In genomic region chr9:91075279-91075678, GRCh38 we compare ENCODE assay signal across 20 cellular contexts.
A peak's percentile ranks its signal among the peaks of the same experiment; 100 is the strongest.
DNase-seq lines count a peak whose midpoint lies in the region; ATAC-seq and TF ChIP-seq lines count a peak whose summit lies in the region.
"Had no signal": no experiment of that assay in that cellular context is flagged by ENCODE, and none has a peak within 500 bp of the region (broad histone marks: within the 10 kb centered on the region; RNA-seq: fewer than 3 reads in every experiment).

No MANE protein-coding gene starts in this region.

- H3K4me3 Mint-ChIP-seq in activated CD4-positive, alpha-beta T cell treated with anti-CD3 and anti-CD28 coated beads, Interleukin-2, amount 10 ng/mL, durations not matched to agents 7 days and 5 days: no peak overlapping the region
- no peak overlapping the region for H3K4me3 Mint-ChIP-seq in stimulated activated naive B cell treated with anti-CD40 and anti-IgM and Interleukin-4, amounts not matched to agents 10 μg/mL and 1 μg/mL and 100 μg/mL, for 72 hours
- H3K4me3 Mint-ChIP-seq: CD4-positive, alpha-beta memory T cell had no signal

- H3K36me3 ChIP-seq in mesendoderm (ENCODE audit: control insufficient read depth, insufficient read depth, low read length): no peaks in the 10 kb centered on the region
- H3K36me3 ChIP-seq: SJCRH30 had no signal

- H3K4me3 ChIP-seq in astrocyte of the spinal cord (ENCODE audit: low read depth, low read length) (no peak overlapping the region), mesendoderm (ENCODE audit: low read length) (no peak overlapping the region)
- H3K4me3 ChIP-seq: GM12878, PC-9, SJCRH30 had no signal

- H3K79me2 ChIP-seq in mesendoderm (ENCODE audit: control insufficient read depth, insufficient read depth, low read length): no peaks in the 10 kb centered on the region

- no peak overlapping the region for H2AK5ac ChIP-seq in mesendoderm (ENCODE audit: low read length)

- peaks cover 18% of the 10 kb centered on the region for H3K4me1 Mint-ChIP-seq in activated CD4-positive, alpha-beta T cell treated with anti-CD3 and anti-CD28 coated beads, Interleukin-2, amount 10 ng/mL, durations not matched to agents 7 days and 5 days
- H3K4me1 Mint-ChIP-seq in stimulated activated naive B cell treated with anti-CD40 and anti-IgM and Interleukin-4, amounts not matched to agents 10 μg/mL and 1 μg/mL and 100 μg/mL, for 72 hours: peaks cover 7 to 21% of the 10 kb centered on the region in 2 donors

- H3K18ac ChIP-seq in mesendoderm (ENCODE audit: low read length): no peak overlapping the region

- no peak overlapping the region for H3K4ac ChIP-seq in mesendoderm (ENCODE audit: low read depth, low read length)

- WGBS in mesendoderm (ENCODE audit: extremely low coverage, insufficient coverage, low lambda C conversion rate): no CpG with 5 or more reads among the region's 8 CpGs

- no peak overlapping the region for H3K56ac ChIP-seq in mesendoderm (ENCODE audit: low read length)

- H3K4me2 ChIP-seq in mesendoderm (ENCODE audit: low read length): no peak overlapping the region
- H3K4me2 ChIP-seq: PC-9 had no signal

- peaks cover 9% of the 10 kb centered on the region for H3K36me3 Mint-ChIP-seq in activated CD4-positive, alpha-beta T cell treated with anti-CD3 and anti-CD28 coated beads, Interleukin-2, amount 10 ng/mL, durations not matched to agents 7 days and 5 days (ENCODE audit: low read depth)
- H3K36me3 Mint-ChIP-seq in stimulated activated naive B cell treated with anti-CD40 and anti-IgM and Interleukin-4, amounts not matched to agents 10 μg/mL and 1 μg/mL and 100 μg/mL, for 72 hours: no peaks in the 10 kb centered on the region
- H3K36me3 Mint-ChIP-seq: CD4-positive, alpha-beta memory T cell had no signal

- no peaks in the 10 kb centered on the region for H3K27me3 Mint-ChIP-seq in activated CD4-positive, alpha-beta T cell treated with anti-CD3 and anti-CD28 coated beads, Interleukin-2, amount 10 ng/mL, durations not matched to agents 7 days and 5 days
- no peaks in the 10 kb centered on the region for H3K27me3 Mint-ChIP-seq in stimulated activated naive B cell treated with anti-CD40 and anti-IgM and Interleukin-4, amounts not matched to agents 10 μg/mL and 1 μg/mL and 100 μg/mL, for 72 hours
- H3K27me3 Mint-ChIP-seq: CD4-positive, alpha-beta memory T cell had no signal

- no peak overlapping the region for H4K5ac ChIP-seq in mesendoderm (ENCODE audit: low read length)

- H3K9me3 Mint-ChIP-seq in activated CD4-positive, alpha-beta T cell treated with anti-CD3 and anti-CD28 coated beads, Interleukin-2, amount 10 ng/mL, durations not matched to agents 7 days and 5 days: peaks cover 2% of the 10 kb centered on the region
- H3K9me3 Mint-ChIP-seq in stimulated activated naive B cell treated with anti-CD40 and anti-IgM and Interleukin-4, amounts not matched to agents 10 μg/mL and 1 μg/mL and 100 μg/mL, for 72 hours: no peaks in the 10 kb centered on the region
- H3K9me3 Mint-ChIP-seq: CD4-positive, alpha-beta memory T cell had no signal

- POLR2A ChIA-PET in activated CD4-positive, alpha-beta T cell treated with anti-CD3 and anti-CD28 coated beads, Interleukin-2, amount 10 ng/mL, durations not matched to agents 7 days and 5 days (lab: Charles Lee): no interaction called here

- H3K27me3 ChIP-seq in mesendoderm (ENCODE audit: insufficient read depth, low read length, poor library complexity): no peaks in the 10 kb centered on the region

- H3K27ac ChIP-seq in mesendoderm (ENCODE audit: low read depth, low read length): no peak overlapping the region
- H3K27ac ChIP-seq: HL-60, PC-9, SJCRH30 had no signal

- TF ChIP-seq CTCF in astrocyte of the spinal cord (IDR thresholded peaks at IDR 0.05; ENCODE audit: low read depth, low read length): no peak

- no peak overlapping the region for H3K23ac ChIP-seq in mesendoderm (ENCODE audit: low read length)

- H3K4me1 ChIP-seq in mesendoderm (ENCODE audit: control insufficient read depth, low read depth, low read length): peaks cover 4% of the 10 kb centered on the region
- H3K4me1 ChIP-seq: SJCRH30 had no signal

- no peaks in the 10 kb centered on the region for H3K79me1 ChIP-seq in mesendoderm (ENCODE audit: low read length)

- no peak overlapping the region for H2BK5ac ChIP-seq in mesendoderm (ENCODE audit: low read length)

- in situ Hi-C loops in astrocyte of the spinal cord (cut with HindIII; ENCODE audit: low sequenced_read_pairs): no loop called here

- CTCF ChIA-PET in activated CD4-positive, alpha-beta T cell treated with anti-CD3 and anti-CD28 coated beads, Interleukin-2, amount 10 ng/mL, durations not matched to agents 7 days and 5 days (lab: Charles Lee): interaction anchor here (1.5 kb wide), 1 partner anchor 121 kb away, joined by 3 read pairs; no protein-coding TSS in a partner anchor

- no peak for DNase-seq in activated CD4-positive, alpha-beta T cell treated with anti-CD3 and anti-CD28 coated beads, Interleukin-2, amount 10 ng/mL, durations not matched to agents 7 days and 5 days
- DNase-seq in activated CD4-positive, alpha-beta T cell treated with anti-CD3 and anti-CD28 coated beads, Interleukin-2, amount 50 U/mL, for 48 hours: no peak
- DNase-seq in astrocyte of the spinal cord (ENCODE audit: low read depth, low spot score) (peak; percentile 24), mesendoderm (peak; percentile 57), DMS53 (lab: John Stamatoyannopoulos, UW) (no peak), midbrain (lab: John Stamatoyannopoulos, UW) (no peak)
- no peak for DNase-seq in stimulated activated naive B cell treated with anti-CD40 and anti-IgM and Interleukin-4, amounts not matched to agents 10 μg/mL and 1 μg/mL and 100 μg/mL, for 72 hours
- DNase-seq: 8988T; Calu3; CD4-positive, alpha-beta memory T cell; NCI-H1417 treated with DMSO at 0.1 percent for 48 hours; NCI-H1930; NCI-H2171; NCI-H446 treated with DMSO at 0.1 percent for 48 hours; NK-92 treated with Interleukin-12 subunit alpha and Interleukin-12 subunit beta, amount 100 ng/mL, for 24 hours; PC-9; SJCRH30 had no signal

- H3K27ac Mint-ChIP-seq in activated CD4-positive, alpha-beta T cell treated with anti-CD3 and anti-CD28 coated beads, Interleukin-2, amount 10 ng/mL, durations not matched to agents 7 days and 5 days: peak overlapping the region; percentile 42
- peak overlapping the region; percentile 48 for H3K27ac Mint-ChIP-seq in stimulated activated naive B cell treated with anti-CD40 and anti-IgM and Interleukin-4, amounts not matched to agents 10 μg/mL and 1 μg/mL and 100 μg/mL, for 72 hours

- H4K8ac ChIP-seq in mesendoderm (ENCODE audit: low read depth, low read length): no peak overlapping the region

- H2BK120ac ChIP-seq in mesendoderm (ENCODE audit: low read depth, low read length): no peak overlapping the region

- no peak overlapping the region for H2BK15ac ChIP-seq in mesendoderm (replicated peaks; ENCODE audit: low read depth)

- no peak overlapping the region for H3K9ac ChIP-seq in mesendoderm (ENCODE audit: low read length)

- no peak for ATAC-seq in stimulated activated naive B cell treated with anti-CD40 and anti-IgM and Interleukin-4, amounts not matched to agents 10 μg/mL and 1 μg/mL and 100 μg/mL, for 72 hours (replicated peaks)
- no peak for ATAC-seq in HG02973 (IDR thresholded peaks at IDR 0.05; ENCODE audit: unreplicated experiment)
- ATAC-seq: GM12878 had no signal

Comparison
In these comparisons a context has a peak if more than half of its experiments do, and no peak if none do; other contexts are left out.
1. DNase-seq: peak in astrocyte of the spinal cord (single experiment) and mesendoderm (single experiment); none in activated CD4-positive, alpha-beta T cell treated with anti-CD3 and anti-CD28 coated beads, Interleukin-2, amount 10 ng/mL, durations not matched to agents 7 days and 5 days (single experiment), activated CD4-positive, alpha-beta T cell treated with anti-CD3 and anti-CD28 coated beads, Interleukin-2, amount 50 U/mL, for 48 hours (0 of 2), stimulated activated naive B cell treated with anti-CD40 and anti-IgM and Interleukin-4, amounts not matched to agents 10 μg/mL and 1 μg/mL and 100 μg/mL, for 72 hours (single experiment), DMS53 (single experiment) and midbrain (single experiment).